Comparison of ENCODE assay signal across 8 cellular contexts in genomic region chr5:43483210-43484048, GRCh38. TPM values are rescaled to one million over a fixed set of nuclear protein-coding genes. Genes with fewer than 3 reads are reported as not detected.
DNase-seq lines count a peak whose midpoint lies in the region; ATAC-seq and TF ChIP-seq lines count a peak whose summit lies in the region.

TMEM267 (minus strand) TSS chr5:43483865; CDS start chr5:43453969, 29,896 bp downstream.

- ATAC-seq in GM21737 (IDR thresholded peaks at IDR 0.05; ENCODE audit: unreplicated experiment) (peak; percentile 89), naive B cell (ENCODE audit: low read depth in 2 of 2) (peak; percentile 86 to 88)
- ATAC-seq in stimulated activated memory B cell treated with anti-CD40 and anti-IgM and Interleukin-4, amounts not matched to agents 10 μg/mL and 1 μg/mL and 100 μg/mL, for 72 hours = peak; percentile 96

- TF ChIP-seq POLR2A in esophagus squamous epithelium (IDR thresholded peaks at IDR 0.05) = peak in 3 of 4 donors; percentile 21 to 83 (median 79)

- peak within 1 kb of the TSS; percentile 87 for H3K9ac ChIP-seq in KMS-11

- no peaks in the 10 kb centered on the region for H3K9me3 Mint-ChIP-seq in naive B cell
- H3K9me3 Mint-ChIP-seq in stimulated activated memory B cell treated with anti-CD40 and anti-IgM and Interleukin-4, amounts not matched to agents 10 μg/mL and 1 μg/mL and 100 μg/mL, for 72 hours = no peaks in the 10 kb centered on the region

- H3K9me3 ChIP-seq in esophagus squamous epithelium = no peaks in the 10 kb centered on the region

- peaks cover 18 to 50% (median 21%) of the 10 kb centered on the region in 3 donors for H3K4me1 Mint-ChIP-seq in naive B cell
- H3K4me1 Mint-ChIP-seq in stimulated activated memory B cell treated with anti-CD40 and anti-IgM and Interleukin-4, amounts not matched to agents 10 μg/mL and 1 μg/mL and 100 μg/mL, for 72 hours = peaks cover 31% of the 10 kb centered on the region

- WGBS in esophagus squamous epithelium, 2 donors = 0 to 1% methylated on average over 9 to 31 of the region's 62 CpGs

- no peaks in the 10 kb centered on the region for H3K27me3 Mint-ChIP-seq in naive B cell
- H3K27me3 Mint-ChIP-seq in stimulated activated memory B cell treated with anti-CD40 and anti-IgM and Interleukin-4, amounts not matched to agents 10 μg/mL and 1 μg/mL and 100 μg/mL, for 72 hours = no peaks in the 10 kb centered on the region

- intact Hi-C loops in esophagus squamous epithelium (cut with DNase I) = no loop called here

- peaks cover 19% of the 10 kb centered on the region; the same call in 1 of the 2 replicates for H3K79me2 ChIP-seq in KMS-11 (ENCODE audit: insufficient read depth, low read depth)

- DNase-seq in DMS79 (lab: John Stamatoyannopoulos, UW) (peak; percentile 77), RKO (ENCODE audit: low spot score) (peak; percentile 93), activated T-helper 1 cell treated with Interleukin-2 at 50 U/mL for 16 hours (ENCODE audit: low read depth) (peak; percentile 80), esophagus squamous epithelium (lab: John Stamatoyannopoulos, UW) (peak; percentile 53), naive B cell (peak; percentile 78)

- H3K4me3 ChIP-seq in KMS-11 (IDR thresholded peaks at IDR 0.05; ENCODE audit: insufficient read depth, low read depth, low read length) (no peak within 1 kb of the TSS), esophagus squamous epithelium (peak within 1 kb of the TSS; percentile 75 to 97 (median 86))

- no peaks in the 10 kb centered on the region for H4K20me1 ChIP-seq in KMS-11 (ENCODE audit: insufficient read depth)

- peak within 1 kb of the TSS; percentile 88 to 100 (median 98) for H3K4me3 Mint-ChIP-seq in naive B cell
- H3K4me3 Mint-ChIP-seq in stimulated activated memory B cell treated with anti-CD40 and anti-IgM and Interleukin-4, amounts not matched to agents 10 μg/mL and 1 μg/mL and 100 μg/mL, for 72 hours = peak within 1 kb of the TSS; percentile 90

- peak within 1 kb of the TSS; percentile 87 for H3K27ac ChIP-seq in KMS-11
- peak within 1 kb of the TSS; percentile 96 to 99 (median 97) for H3K27ac ChIP-seq in esophagus squamous epithelium

- no peaks in the 10 kb centered on the region for H3K36me3 Mint-ChIP-seq in naive B cell
- peaks cover 5% of the 10 kb centered on the region for H3K36me3 Mint-ChIP-seq in stimulated activated memory B cell treated with anti-CD40 and anti-IgM and Interleukin-4, amounts not matched to agents 10 μg/mL and 1 μg/mL and 100 μg/mL, for 72 hours

- H3K27ac Mint-ChIP-seq in naive B cell = peak within 1 kb of the TSS; percentile 98 to 100 (median 100)
- peak within 1 kb of the TSS; percentile 98 for H3K27ac Mint-ChIP-seq in stimulated activated memory B cell treated with anti-CD40 and anti-IgM and Interleukin-4, amounts not matched to agents 10 μg/mL and 1 μg/mL and 100 μg/mL, for 72 hours

- H3K36me3 ChIP-seq in KMS-11 (ENCODE audit: insufficient read depth) = no peaks in the 10 kb centered on the region
- H3K36me3 ChIP-seq in esophagus squamous epithelium = no peaks in the 10 kb centered on the region

- H2AFZ ChIP-seq in KMS-11 (ENCODE audit: low read depth) = peak within 1 kb of the TSS; percentile 72

- H3K27me3 ChIP-seq in KMS-11 (ENCODE audit: insufficient read depth, low read depth) (no peaks in the 10 kb centered on the region), esophagus squamous epithelium (no peaks in the 10 kb centered on the region)

- H3K4me2 ChIP-seq in KMS-11 = peak within 1 kb of the TSS; percentile 91

- H3K4me1 ChIP-seq in KMS-11 (ENCODE audit: low read depth, poor library complexity, severe bottlenecking) (peaks cover 27% of the 10 kb centered on the region), esophagus squamous epithelium (peaks cover 0 to 29% (median 17%) of the 10 kb centered on the region in 3 donors)

- no peak for TF ChIP-seq CTCF in KMS-11 (conservative IDR thresholded peaks at IDR 0.05; ENCODE audit: low read depth, low read length)
- TF ChIP-seq CTCF in esophagus squamous epithelium (IDR thresholded peaks at IDR 0.05) = no peak

RNA-seq across cellular contexts. Expression of gene TMEM267, which starts in this region (rescaled TPM):
- 10 to 100 TPM in 1 of 4 donors, 1 to 10 TPM in 3; 3.5 to 11.7 (median 7.2) TPM for total RNA-seq in esophagus squamous epithelium
- polyA plus RNA-seq in naive B cell (ENCODE audit: low read depth in 6 of 6) = 10 to 100 TPM; 26.6 to 44.0 (median 28.6) TPM
